22 cellular contexts compared by ENCODE assay signal in the genomic region with DNA sequence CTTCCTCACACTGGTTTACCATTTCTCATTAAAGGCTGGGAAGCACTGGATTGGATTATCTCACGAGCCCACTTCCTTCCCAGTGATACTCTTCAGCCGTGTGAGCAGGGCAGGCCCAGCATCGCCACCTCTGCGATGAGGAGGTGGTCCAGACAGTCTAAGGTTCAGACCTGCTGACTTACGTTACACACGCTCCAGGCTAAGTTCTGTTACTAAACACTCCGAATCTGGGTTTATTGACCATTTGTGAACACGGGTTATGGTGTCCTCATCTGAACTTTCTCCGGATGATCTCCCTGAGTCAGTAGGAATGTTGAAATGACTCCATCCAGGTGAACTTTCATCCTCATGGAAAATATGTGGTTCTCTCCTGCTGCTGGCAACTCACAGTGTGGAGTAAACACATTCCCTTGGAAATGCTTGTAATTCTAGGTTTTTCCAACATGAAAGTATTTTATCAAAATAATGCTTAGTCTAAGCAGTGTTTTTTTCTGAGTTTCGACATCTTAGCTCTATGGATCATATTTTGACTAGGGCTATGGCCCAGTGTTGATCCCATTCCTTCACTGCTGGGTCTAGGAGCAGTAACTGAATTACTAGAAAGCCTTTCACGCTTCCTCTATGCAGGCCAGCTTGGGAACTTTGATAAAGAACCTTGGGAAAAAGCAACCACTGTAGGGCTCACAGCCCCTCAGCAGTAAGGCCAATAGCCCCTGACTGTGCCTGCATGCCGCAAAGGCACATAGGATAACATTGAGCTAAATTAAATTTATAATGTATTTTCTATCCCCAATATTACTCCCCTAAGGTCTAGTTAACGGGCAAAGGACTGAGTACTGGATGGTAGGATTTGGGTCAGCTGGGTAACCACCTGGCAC. TPM values are rescaled to one million over a fixed set of nuclear protein-coding genes. Genes with fewer than 3 reads are reported as not detected.
DNase-seq lines count a peak whose midpoint lies in the region; ATAC-seq, FAIRE-seq and TF ChIP-seq lines count a peak whose summit lies in the region.
"Had no signal": no experiment of that assay in that cellular context is flagged by ENCODE, and none has a peak within 500 bp of the region (broad histone marks: within the 10 kb centered on the region; RNA-seq: fewer than 3 reads in every experiment).

No MANE protein-coding gene starts in this region.

- no peak for TF ChIP-seq EP300 in H1 (IDR thresholded peaks at IDR 0.05; ENCODE audit: borderline replicate concordance in 1 of 2, low read depth in 2 of 2, low read length in 2 of 2)

- WGBS in H1 (ENCODE audit: extremely low coverage in 1 of 2, insufficient coverage in 1 of 2, insufficient read length in 1 of 2, insufficient replicate concordance in 2 of 2, low coverage in 1 of 2, low lambda C conversion rate in 2 of 2, missing lambda C conversion rate in 1 of 2), 2 experiments: 88% methylated on average over 13 of the region's 13 CpGs; no CpG with 5 or more reads in 1 of the 2 experiments
- WGBS in liver: 38% methylated on average over 13 of the region's 13 CpGs

- ATAC-seq in PC-3 (peak; percentile 48), GM18517 (IDR thresholded peaks at IDR 0.05; ENCODE audit: unreplicated experiment) (no peak), HG02571 (IDR thresholded peaks at IDR 0.05; ENCODE audit: unreplicated experiment) (no peak)

- no peak for TF ChIP-seq CTCF in PC-3 (conservative IDR thresholded peaks at IDR 0.05; ENCODE audit: low read depth, low read length)
- TF ChIP-seq CTCF in H1 (IDR thresholded peaks at IDR 0.05; ENCODE audit: control extremely low read depth in 1 of 3, insufficient read depth in 1 of 3, low read depth in 1 of 3, low read length in 3 of 3): no peak
- TF ChIP-seq CTCF in liver (IDR thresholded peaks at IDR 0.05; ENCODE audit: low read depth, low read length, missing input control): no peak

- peak overlapping the region; percentile 59 for H3K4me2 ChIP-seq in PC-3 (ENCODE audit: low read length)
- H3K4me2 ChIP-seq in H1 (ENCODE audit: insufficient read depth in 1 of 2, low read depth in 2 of 2, low read length in 2 of 2): no peak overlapping the region

- H3K4me1 ChIP-seq in PC-3 (ENCODE audit: insufficient read depth, low read length): peaks cover 44% of the 10 kb centered on the region
- H3K4me1 ChIP-seq in H1 (replicated peaks in 1 of 4; ENCODE audit: control insufficient read depth in 3 of 4, insufficient read depth in 4 of 4, low read length in 3 of 4): peaks cover 0 to 6% (median 3%) of the 10 kb centered on the region in 4 experiments; a peak in 3 of 7 replicates
- peaks cover 5 to 22% (median 15%) of the 10 kb centered on the region in 4 donors for H3K4me1 ChIP-seq in liver (ENCODE audit: control insufficient read depth in 4 of 4, insufficient read depth in 4 of 4, low read length in 3 of 4)
- H3K4me1 ChIP-seq: right atrium auricular region had no signal

- no peaks in the 10 kb centered on the region for H3K9me2 ChIP-seq in PC-3 (replicated peaks; ENCODE audit: low read length)

- H4K8ac ChIP-seq in H1 (ENCODE audit: extremely low read depth, insufficient read depth, low read length): no peak overlapping the region

- 0 out of 2 replicates have a peak overlapping the region, but pooled peaks have one; percentile 35 for H2BK15ac ChIP-seq in H1 (ENCODE audit: low read length)

- FAIRE-seq in H1 (lab: Jason Lieb, UNC): no peak
- FAIRE-seq: A204.1, frontal cortex, H54 had no signal

- H2AFZ ChIP-seq in PC-3 (ENCODE audit: low read length): peak overlapping the region; percentile 33
- H2AFZ ChIP-seq in H1 (ENCODE audit: low read length): no peak overlapping the region

- H3F3A ChIP-seq in PC-3 (ENCODE audit: low read length, unreplicated experiment): no peaks in the 10 kb centered on the region

- H3K27me3 ChIP-seq in PC-3 (ENCODE audit: low read length) (no peaks in the 10 kb centered on the region), H1 (replicated peaks in 1 of 4; ENCODE audit: control insufficient read depth in 3 of 4, extremely low read depth in 1 of 4, insufficient read depth in 3 of 4, low read length in 3 of 4) (no peaks in the 10 kb centered on the region), liver (ENCODE audit: control insufficient read depth in 4 of 4, insufficient read depth in 4 of 4, low read length in 3 of 4) (no peaks in the 10 kb centered on the region)
- H3K27me3 ChIP-seq: right atrium auricular region had no signal

- H3K79me2 ChIP-seq in PC-3 (ENCODE audit: low read length) (no peaks in the 10 kb centered on the region), H1 (ENCODE audit: control insufficient read depth in 1 of 2, insufficient read depth in 2 of 2, low read length in 2 of 2) (no peaks in the 10 kb centered on the region)

- peak overlapping the region; percentile 28 for H3K27ac ChIP-seq in PC-3 (ENCODE audit: low read length)
- H3K27ac ChIP-seq in H1 (ENCODE audit: low read depth, low read length): no peak overlapping the region
- peak overlapping the region; percentile 99 to 100 for H3K27ac ChIP-seq in liver (ENCODE audit: low read depth in 1 of 2, low read length in 2 of 2)
- H3K27ac ChIP-seq: right atrium auricular region, thoracic aorta had no signal

- H3K4ac ChIP-seq in H1 (replicated peaks; ENCODE audit: insufficient read length, low read depth, low read length): no peak overlapping the region

- H2BK120ac ChIP-seq in H1 (replicated peaks; ENCODE audit: low read depth, low read length): no peak overlapping the region

- no peak for TF ChIP-seq RAD21 in H1 (IDR thresholded peaks at IDR 0.05 in 1 of 2, conservative IDR thresholded peaks at IDR 0.05 in 1 of 2; ENCODE audit: low read depth in 2 of 2, low read length in 2 of 2)
- TF ChIP-seq RAD21 in liver (IDR thresholded peaks at IDR 0.05): peak; percentile 58 to 59

- H3K56ac ChIP-seq in H1 (replicated peaks; ENCODE audit: insufficient read length, low read depth, low read length): no peak overlapping the region

- H4K20me1 ChIP-seq in PC-3 (ENCODE audit: low read length) (no peaks in the 10 kb centered on the region), H1 (replicated peaks in 1 of 2; ENCODE audit: control insufficient read depth in 1 of 2, insufficient read depth in 2 of 2, low read length in 2 of 2) (no peaks in the 10 kb centered on the region)

- H3K18ac ChIP-seq in H1 (ENCODE audit: extremely low read depth, low read length): no peak overlapping the region

- DNase-seq in A172 (ENCODE audit: low spot score) (peak; percentile 41), PC-3 (peak; percentile 89), H1 (ENCODE audit: low read depth in 1 of 2, low spot score in 2 of 2) (no peak), NCI-H510A (lab: John Stamatoyannopoulos, UW) (no peak), anterior cingulate cortex (lab: John Stamatoyannopoulos, UW) (no peak)
- DNase-seq: activated CD4-positive, alpha-beta T cell treated with anti-CD3 and anti-CD28 coated beads for 4 hours; activated naive CD4-positive, alpha-beta T cell treated with Interleukin-2 at 50 U/mL for 16 hours; CD8-positive, alpha-beta memory T cell; effector CD4-positive, alpha-beta T cell; EL; NCI-H1092; Right ventricle myocardium superior; stimulated activated CD8-positive, alpha-beta memory T cell treated with anti-CD3 and anti-CD28 coated beads, Interleukin-4, amount 100 ng/mL, for 48 hours; T-helper 9 cell had no signal

- H3K23me2 ChIP-seq in H1 (ENCODE audit: low read depth, low read length): no peaks in the 10 kb centered on the region

- H3K9ac ChIP-seq in PC-3 (ENCODE audit: low read length) (no peak overlapping the region), H1 (replicated peaks in 1 of 4; ENCODE audit: extremely low read depth in 1 of 4, low read depth in 3 of 4, low read length in 3 of 4) (no peak overlapping the region), liver (ENCODE audit: low read depth in 1 of 2, low read length in 2 of 2) (peak overlapping the region; percentile 72 to 92)

- H3K14ac ChIP-seq in H1 (ENCODE audit: insufficient read length): no peak overlapping the region

- POLR2A ChIA-PET in PC-3 (lab: Charles Lee; ENCODE audit: unreplicated experiment): interaction anchor here (0.6 kb wide), 1 partner anchor 30 kb away, joined by 3 read pairs; no protein-coding TSS in a partner anchor
- POLR2A ChIA-PET in H1 (lab: Charles Lee; ENCODE audit: partially characterized antibody): interaction anchor here (1.1 kb wide), 1 partner anchor 14 kb away, joined by 3 read pairs; no protein-coding TSS in a partner anchor

- no peak overlapping the region for H4K5ac ChIP-seq in H1 (ENCODE audit: insufficient read length, low read depth, low read length)

- no peak for TF ChIP-seq POLR2A in H1 (IDR thresholded peaks at IDR 0.05; ENCODE audit: control extremely low read depth in 1 of 2, low read depth in 2 of 2, low read length in 2 of 2)

- H2BK20ac ChIP-seq in H1 (ENCODE audit: low read length): no peak overlapping the region; the same call in 1 of the 2 replicates

- no peak overlapping the region for H2BK12ac ChIP-seq in H1 (ENCODE audit: low read depth, low read length)

- no peaks in the 10 kb centered on the region for H3K79me1 ChIP-seq in H1 (ENCODE audit: low read depth, low read length)

- no peak overlapping the region for H2AK5ac ChIP-seq in H1 (ENCODE audit: low read depth, low read length)

- H3K4me3 ChIP-seq in PC-3 (ENCODE audit: low read length): no peak overlapping the region
- H3K4me3 ChIP-seq in H1 (ENCODE audit: extremely low read depth in 1 of 4, insufficient read depth in 2 of 4, low read depth in 3 of 4, low read length in 4 of 4): no peak overlapping the region
- H3K4me3 ChIP-seq in liver (ENCODE audit: low read depth in 1 of 3, low read length in 3 of 3): peak overlapping the region in 1 of 3 donors; percentile 22
- H3K4me3 ChIP-seq: right atrium auricular region, thoracic aorta had no signal

- H3K36me3 ChIP-seq in PC-3 (ENCODE audit: low read depth, low read length) (no peaks in the 10 kb centered on the region), H1 (ENCODE audit: control insufficient read depth in 2 of 4, insufficient read depth in 4 of 4, low read length in 3 of 4) (no peaks in the 10 kb centered on the region), liver (ENCODE audit: control insufficient read depth in 4 of 4, insufficient read depth in 3 of 4, low read depth in 1 of 4, low read length in 3 of 4) (no peaks in the 10 kb centered on the region)
- H3K36me3 ChIP-seq: right atrium auricular region, thoracic aorta had no signal

- intact Hi-C loops in PC-3 (cut with micrococcal nuclease): no loop called here

- H3K23ac ChIP-seq in H1 (ENCODE audit: insufficient read length): no peak overlapping the region

- H4K91ac ChIP-seq in H1 (replicated peaks; ENCODE audit: insufficient read length, low read length): no peak overlapping the region

- no TSS peak for BruUV-seq in PC-3 (replicated peaks; lab: Mats Ljungman, UMichigan)

- no peak overlapping the region for H2BK5ac ChIP-seq in H1 (ENCODE audit: low read depth, low read length)

- CTCF ChIA-PET in PC-3 (lab: Charles Lee) (interaction anchor here (0.5 kb wide), 1 partner anchor 37 kb away, joined by 3 read pairs; a partner anchor contains a TSS), H1 (lab: Charles Lee; ENCODE audit: partially characterized antibody) (interaction anchor here (0.7 to 1.8 kb wide), 5 partner anchors 9 to 143 kb away, joined by 3 to 6 read pairs (median 4); no protein-coding TSS in a partner anchor)

- H3K9me3 ChIP-seq in PC-3 (ENCODE audit: low read length): no peaks in the 10 kb centered on the region
- H3K9me3 ChIP-seq in H1 (ENCODE audit: insufficient read depth in 2 of 2, low read depth in 1 of 2, low read length in 1 of 2): no peaks in the 10 kb centered on the region
- no peaks in the 10 kb centered on the region for H3K9me3 ChIP-seq in liver (ENCODE audit: control insufficient read depth in 4 of 4, low read length in 3 of 4)
- H3K9me3 ChIP-seq: right atrium auricular region, thoracic aorta had no signal

RNA-seq across cellular contexts. Expression of a gene that starts 37.7 kb away (rescaled TPM):
- 38.6 and 50.8 TPM in 2 replicates for total RNA-seq in A172 (2014; rRNA removed; shearing (Covaris generic))
- 46.2 and 59.8 TPM in 2 replicates for total RNA-seq in PC-3 (2014; rRNA removed)
- total RNA-seq in H1 (2021; fragmentation: NEBNext Ultra II Directional; extraction: Animal tissue kit (Norgen Biotek cat#: 25700)): 1.7 TPM in 2 replicates
- polyA plus RNA-seq in H1 (2011; rRNA removed): 2.0 and 2.1 TPM in 2 replicates
- 1.1 TPM for polyA plus RNA-seq in H1 (2011; cell fraction: cytosol; rRNA removed)
- 1.6 TPM for polyA plus RNA-seq in H1 (2011; cell fraction: nucleus; rRNA removed)
- polyA plus RNA-seq in H1 (2012, experiment 1 of 2): 2.2 to 3.2 TPM (median 2.6 TPM) in 4 replicates
- 3.2 TPM for polyA plus RNA-seq in H1 (2012, experiment 2 of 2)
- 1.5 TPM for polyA plus RNA-seq in H1 (2013, experiment 1 of 2)
- 1.6 TPM for polyA plus RNA-seq in H1 (2013, experiment 2 of 2)
- polyA minus RNA-seq in H1 (2011; rRNA and poly(A)+ RNA removed): 0.95 and 1.1 TPM in 2 replicates
- polyA minus RNA-seq in H1 (2011; cell fraction: cytosol; rRNA and poly(A)+ RNA removed): 1.8 TPM
- polyA minus RNA-seq in H1 (2011; cell fraction: nucleus; rRNA and poly(A)+ RNA removed): 1.9 TPM
- 10 to 100 TPM; 24.1 to 86.4 TPM for total RNA-seq in liver
- 100 to 1,000 TPM in 1 of 2 donors, 10 to 100 TPM in 1; 68.8 to 106 TPM for polyA plus RNA-seq in liver
- polyA plus RNA-seq: CD8-positive, alpha-beta memory T cell had no signal

RNA-seq across cellular contexts. Expression of a gene that starts 59.9 kb away (rescaled TPM):
- total RNA-seq in A172 (2014; rRNA removed; shearing (Covaris generic)): 5.0 and 5.8 TPM in 2 replicates
- total RNA-seq in PC-3 (2014; rRNA removed): 8.3 and 10.2 TPM in 2 replicates
- total RNA-seq in H1 (2021; fragmentation: NEBNext Ultra II Directional; extraction: Animal tissue kit (Norgen Biotek cat#: 25700)): 3.1 and 3.8 TPM in 2 replicates
- 3.2 and 3.6 TPM in 2 replicates for polyA plus RNA-seq in H1 (2011; rRNA removed)
- polyA plus RNA-seq in H1 (2011; cell fraction: cytosol; rRNA removed): 5.2 TPM
- polyA plus RNA-seq in H1 (2011; cell fraction: nucleus; rRNA removed): 3.2 TPM
- polyA plus RNA-seq in H1 (2012, experiment 1 of 2): 1.7 to 3.5 TPM (median 2.2 TPM) in 4 replicates
- 1.7 TPM for polyA plus RNA-seq in H1 (2012, experiment 2 of 2)
- 1.9 TPM for polyA plus RNA-seq in H1 (2013, experiment 1 of 2)
- polyA plus RNA-seq in H1 (2013, experiment 2 of 2): 2.2 TPM
- polyA minus RNA-seq in H1 (2011; rRNA and poly(A)+ RNA removed): 1.1 and 1.4 TPM in 2 replicates
- polyA minus RNA-seq in H1 (2011; cell fraction: cytosol; rRNA and poly(A)+ RNA removed): 1.8 TPM
- 2.0 TPM for polyA minus RNA-seq in H1 (2011; cell fraction: nucleus; rRNA and poly(A)+ RNA removed)
- 10 to 100 TPM in 1 of 2 donors, 1 to 10 TPM in 1; 8.8 to 10.2 TPM for total RNA-seq in liver
- polyA plus RNA-seq in liver: 10 to 100 TPM; 11.9 to 12.3 TPM

Comparison
In these comparisons a context has a peak if more than half of its experiments do, and no peak if none do; other contexts are left out.
1. DNase-seq: peak in A172 (single experiment) and PC-3 (single experiment); none in H1 (0 of 2), NCI-H510A (single experiment) and anterior cingulate cortex (0 of 58).
2. H3K9ac ChIP-seq: peak in liver (2 of 2); none in PC-3 (single experiment) and H1 (0 of 4).